In the genomic region with DNA sequence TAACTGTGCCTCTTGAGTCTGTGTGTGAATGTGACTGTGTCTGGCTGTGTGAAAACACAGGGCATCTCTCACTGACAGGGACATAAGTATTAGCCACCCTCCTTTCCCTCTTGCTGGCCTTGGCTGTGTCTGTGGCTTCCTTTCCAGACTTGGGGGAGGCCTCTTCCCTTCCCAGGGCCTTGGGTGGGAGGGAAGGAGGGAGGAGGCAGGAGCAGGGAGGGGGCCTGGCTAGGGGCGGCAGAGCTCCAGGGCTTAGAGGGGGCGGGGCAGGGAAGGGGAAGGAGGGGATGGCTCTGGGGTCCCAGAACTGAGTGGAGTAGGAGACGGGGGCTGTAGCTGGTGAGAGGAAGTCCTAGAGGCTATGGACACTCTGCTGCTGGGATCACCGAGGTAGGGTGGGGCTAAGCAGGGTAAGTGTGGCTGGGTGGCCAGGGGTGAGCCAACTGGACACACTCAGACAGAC, we compare ENCODE assay signal across 12 cellular contexts. TPM values are rescaled to one million over a fixed set of nuclear protein-coding genes. Genes with fewer than 3 reads are reported as not detected.
DNase-seq lines count a peak whose midpoint lies in the region; ATAC-seq and TF ChIP-seq lines count a peak whose summit lies in the region.
"Had no signal": no experiment of that assay in that cellular context is flagged by ENCODE, and none has a peak within 500 bp of the region (broad histone marks: within the 10 kb centered on the region; RNA-seq: fewer than 3 reads in every experiment).

No MANE protein-coding gene starts in this region.

- WGBS in hepatocyte (ENCODE audit: low lambda C conversion rate, missing lambda C conversion rate), result no CpG with 5 or more reads among the region's 4 CpGs
- 31% methylated on average over 2 of the region's 4 CpGs for WGBS in smooth muscle cell (ENCODE audit: low lambda C conversion rate)

- no peaks in the 10 kb centered on the region for H4K20me1 ChIP-seq in DND-41 (ENCODE audit: insufficient read depth, low read length)
- no peaks in the 10 kb centered on the region for H4K20me1 ChIP-seq in hepatocyte (ENCODE audit: insufficient read depth, poor library complexity, severe bottlenecking)
- H4K20me1 ChIP-seq in smooth muscle cell (ENCODE audit: low read depth), result no peaks in the 10 kb centered on the region

- DNase-seq in DND-41 (no peak), UCSD-AML1 (lab: John Stamatoyannopoulos, UW; ENCODE audit: unreplicated experiment) (peak; percentile 27), hepatocyte (ENCODE audit: low spot score) (peak; percentile 67), smooth muscle cell (lab: John Stamatoyannopoulos, UW; ENCODE audit: unreplicated experiment) (no peak), G401 (ENCODE audit: low spot score) (no peak), iPS-NIHi11 (ENCODE audit: low spot score) (no peak), NCI-H748 (lab: John Stamatoyannopoulos, UW; ENCODE audit: unreplicated experiment) (no peak), NCI-H345 (lab: John Stamatoyannopoulos, UW) (no peak)
- DNase-seq: SIG-M5 had no signal

- H3K9me3 ChIP-seq in DND-41 (ENCODE audit: insufficient read depth, low read length, severe bottlenecking), result no peaks in the 10 kb centered on the region
- H3K9me3 ChIP-seq in hepatocyte (ENCODE audit: low read depth), result no peaks in the 10 kb centered on the region
- H3K9me3 ChIP-seq in smooth muscle cell (replicated peaks; ENCODE audit: low read depth), result no peaks in the 10 kb centered on the region

- TF ChIP-seq CTCF in DND-41 (IDR thresholded peaks at IDR 0.05; ENCODE audit: borderline replicate concordance, extremely low read depth, low read length, poor library complexity, severe bottlenecking) (no peak), hepatocyte (IDR thresholded peaks at IDR 0.05; ENCODE audit: poor library complexity) (no peak), smooth muscle cell (IDR thresholded peaks at IDR 0.05; ENCODE audit: borderline replicate concordance, insufficient read depth, poor library complexity, severe bottlenecking) (no peak)

- H3K4me2 ChIP-seq in DND-41 (ENCODE audit: insufficient read depth, low read length) (no peak overlapping the region), hepatocyte (peak overlapping the region; percentile 87), smooth muscle cell (peak overlapping the region; percentile 86)

- H3K27ac ChIP-seq in DND-41 (ENCODE audit: low read length) (no peak overlapping the region), hepatocyte (peak overlapping the region; percentile 94), smooth muscle cell (ENCODE audit: low read depth) (peak overlapping the region; percentile 79)

- H3K27me3 ChIP-seq in DND-41 (ENCODE audit: insufficient read depth, low read length, poor library complexity) (no peaks in the 10 kb centered on the region), hepatocyte (no peaks in the 10 kb centered on the region), smooth muscle cell (ENCODE audit: low read depth) (no peaks in the 10 kb centered on the region)

- in situ Hi-C loops in G401 (cut with HindIII; ENCODE audit: low sequenced_read_pairs), result no loop called here

- peaks cover 17% of the 10 kb centered on the region for H3K36me3 ChIP-seq in DND-41 (ENCODE audit: insufficient read depth, low read length)
- no peaks in the 10 kb centered on the region for H3K36me3 ChIP-seq in hepatocyte (replicated peaks; ENCODE audit: insufficient read depth, low read depth)
- no peaks in the 10 kb centered on the region for H3K36me3 ChIP-seq in smooth muscle cell (ENCODE audit: low read depth)

- 0 out of 3 replicates have a peak, but pooled peaks have one; percentile 10 for ATAC-seq in DND-41 (ENCODE audit: insufficient read depth, low read depth)

- no peak overlapping the region for H2AFZ ChIP-seq in DND-41 (ENCODE audit: low read depth, low read length)
- no peak overlapping the region for H2AFZ ChIP-seq in hepatocyte
- no peak overlapping the region for H2AFZ ChIP-seq in smooth muscle cell (ENCODE audit: low read depth)

- no peaks in the 10 kb centered on the region for H3K9me2 ChIP-seq in hepatocyte (replicated peaks; ENCODE audit: insufficient read depth)

- H3K79me2 ChIP-seq in DND-41 (ENCODE audit: insufficient read depth, low read length) (no peaks in the 10 kb centered on the region), hepatocyte (peaks cover 14% of the 10 kb centered on the region), smooth muscle cell (ENCODE audit: low read depth) (peaks cover 5% of the 10 kb centered on the region)

- no peak overlapping the region for H3K4me3 ChIP-seq in DND-41 (ENCODE audit: low read depth in 1 of 2, low read length in 2 of 2)
- H3K4me3 ChIP-seq in hepatocyte, result no peak overlapping the region
- peak overlapping the region; percentile 48 for H3K4me3 ChIP-seq in smooth muscle cell

- H3K4me1 ChIP-seq in DND-41 (ENCODE audit: insufficient read depth, low read length) (0 out of 2 replicates have a peak, but pooled peaks cover 2% of the 10 kb centered on the region), hepatocyte (ENCODE audit: insufficient read depth) (peaks cover 36% of the 10 kb centered on the region), smooth muscle cell (ENCODE audit: low read depth) (peaks cover 19% of the 10 kb centered on the region)

- peaks cover 17% of the 10 kb centered on the region for H3F3A ChIP-seq in smooth muscle cell (ENCODE audit: low read depth)

- H3K9ac ChIP-seq in DND-41 (ENCODE audit: low read depth, low read length) (no peak overlapping the region), smooth muscle cell (ENCODE audit: low read depth) (peak overlapping the region; percentile 76)

RNA-seq across cellular contexts. Expression of a gene that starts 1.7 kb away (rescaled TPM):
- total RNA-seq in hepatocyte (69.4 and 74.6 TPM in 2 replicates), smooth muscle cell (44.5 and 72.1 TPM in 2 replicates)
- polyA plus RNA-seq in hepatocyte (91.8 and 97.2 TPM in 2 replicates), smooth muscle cell (69.8 and 99.8 TPM in 2 replicates)
- total RNA-seq in G401 (2014; rRNA removed; shearing (Covaris generic)), result 6.9 and 9.8 TPM in 2 replicates

RNA-seq across cellular contexts. Expression of a gene that starts 7.2 kb away (rescaled TPM):
- total RNA-seq in hepatocyte (46.1 and 53.2 TPM in 2 replicates), smooth muscle cell (25.9 and 32.9 TPM in 2 replicates)
- polyA plus RNA-seq in hepatocyte (119 and 121 TPM in 2 replicates), smooth muscle cell (46.4 and 52.2 TPM in 2 replicates)
- 41.6 and 51.2 TPM in 2 replicates for total RNA-seq in G401 (2014; rRNA removed; shearing (Covaris generic))

RNA-seq across cellular contexts. Expression of a gene that starts 8.8 kb away (rescaled TPM):
- total RNA-seq in hepatocyte (not detected in 2 replicates), smooth muscle cell (3.6 TPM in 1 of 2 replicates, not detected in the other)
- polyA plus RNA-seq in hepatocyte (0.81 TPM in 1 of 2 replicates, not detected in the other), smooth muscle cell (1.0 TPM in 2 replicates)
- not detected in 2 replicates for total RNA-seq in G401 (2014; rRNA removed; shearing (Covaris generic))
- total RNA-seq: dermis microvascular lymphatic vessel endothelial cell, kidney had no signal

RNA-seq across cellular contexts. Expression of a gene that starts 16.1 kb away (rescaled TPM):
- total RNA-seq in hepatocyte (126 and 141 TPM in 2 replicates), smooth muscle cell (99.6 and 105 TPM in 2 replicates)
- polyA plus RNA-seq in hepatocyte (212 and 240 TPM in 2 replicates), smooth muscle cell (152 and 192 TPM in 2 replicates)
- 193 and 208 TPM in 2 replicates for total RNA-seq in G401 (2014; rRNA removed; shearing (Covaris generic))

RNA-seq across cellular contexts. Expression of a gene that starts 24.8 kb away (rescaled TPM):
- 0.27 TPM in 1 of 2 replicates, not detected in the other for total RNA-seq in hepatocyte
- polyA plus RNA-seq in hepatocyte, result 0.21 TPM in 1 of 2 replicates, not detected in the other
- not detected in 2 replicates for total RNA-seq in smooth muscle cell
- 0.40 and 0.45 TPM in 2 replicates for polyA plus RNA-seq in smooth muscle cell
- total RNA-seq in G401 (2014; rRNA removed; shearing (Covaris generic)), result 1.5 TPM in 1 of 2 replicates, not detected in the other
- total RNA-seq: dermis microvascular lymphatic vessel endothelial cell, kidney, ureter had no signal

Comparison
In these comparisons a context has a peak if more than half of its experiments do, and no peak if none do; other contexts are left out.
1. DNase-seq: peak in UCSD-AML1 (single experiment) and hepatocyte (single experiment); none in DND-41 (single experiment), smooth muscle cell (single experiment), G401 (single experiment), iPS-NIHi11 (single experiment), NCI-H748 (single experiment) and NCI-H345 (single experiment).